ENCODE assay signal across 24 cellular contexts in genomic region chr3:15348246-15348645, GRCh38. TPM values are rescaled to one million over a fixed set of nuclear protein-coding genes. Genes with fewer than 3 reads are reported as not detected.
DNase-seq lines count a peak whose midpoint lies in the region; ATAC-seq and TF ChIP-seq lines count a peak whose summit lies in the region.
"Had no signal": no experiment of that assay in that cellular context is flagged by ENCODE, and none has a peak within 500 bp of the region (broad histone marks: within the 10 kb centered on the region; RNA-seq: fewer than 3 reads in every experiment).

No MANE protein-coding gene starts in this region.

- TF ChIP-seq CTCF in C4-2B (conservative IDR thresholded peaks at IDR 0.05) (no peak), mucosa of descending colon (IDR thresholded peaks at IDR 0.05) (no peak), heart right ventricle (IDR thresholded peaks at IDR 0.05) (no peak)

- H3K4me1 ChIP-seq in mucosa of descending colon (ENCODE audit: low read depth) (no peaks in the 10 kb centered on the region), heart right ventricle (peaks cover 0 to 24% (median 0%) of the 10 kb centered on the region in 9 donors)
- H3K4me1 ChIP-seq: sigmoid colon had no signal

- no peaks in the 10 kb centered on the region for H3K27me3 Mint-ChIP-seq in T-helper 17 cell
- H3K27me3 Mint-ChIP-seq: activated naive CD8-positive, alpha-beta T cell treated with anti-CD3 and anti-CD28 coated beads for 36 hours had no signal

- DNase-seq in ELF-1 (ENCODE audit: low read depth, low spot score) (peak; percentile 17), T-helper 17 cell (no peak), mucosa of descending colon (no peak), OCI-M2 (lab: John Stamatoyannopoulos, UW; ENCODE audit: unreplicated experiment) (no peak), HuH-7.5 (ENCODE audit: low spot score) (no peak), heart right ventricle (no peak)
- DNase-seq: activated naive CD8-positive, alpha-beta T cell treated with anti-CD3 and anti-CD28 coated beads for 36 hours; activated T-cell treated with anti-CD3 and anti-CD28 coated beads, Interleukin-2, amount 50 U/mL, for 72 hours; cerebellar nuclear complex; DMS79; gastrocnemius medialis; KG1; kidney; mammary epithelial cell; natural killer cell; NCI-H1105; NCI-H510A; SHP77 treated with DMSO at 0.1 percent for 48 hours; sigmoid colon; thyroid gland had no signal

- H3K27ac Mint-ChIP-seq in T-helper 17 cell: peak overlapping the region; percentile 72
- H3K27ac Mint-ChIP-seq: activated naive CD8-positive, alpha-beta T cell treated with anti-CD3 and anti-CD28 coated beads for 36 hours had no signal

- H3K9me3 ChIP-seq in T-helper 17 cell (ENCODE audit: control insufficient read depth, low read length, poor library complexity, severe bottlenecking) (peaks cover 2% of the 10 kb centered on the region), mucosa of descending colon (peaks cover 12% of the 10 kb centered on the region), heart right ventricle (peaks cover 0 to 26% (median 4%) of the 10 kb centered on the region in 11 donors)
- H3K9me3 ChIP-seq: gastrocnemius medialis, thyroid gland had no signal

- no peak overlapping the region for H3K4me3 Mint-ChIP-seq in T-helper 17 cell
- H3K4me3 Mint-ChIP-seq: activated naive CD8-positive, alpha-beta T cell treated with anti-CD3 and anti-CD28 coated beads for 36 hours; activated T-cell treated with anti-CD3 and anti-CD28 coated beads, Interleukin-2, amount 50 U/mL, for 72 hours had no signal

- no peaks in the 10 kb centered on the region for H3K27me3 ChIP-seq in heart right ventricle
- H3K27me3 ChIP-seq: gastrocnemius medialis, sigmoid colon, thyroid gland had no signal

- H3K27ac ChIP-seq in C4-2B (peak overlapping the region; percentile 66; the same call in 1 of the 2 replicates), heart right ventricle (peak overlapping the region in 1 of 10 donors; percentile 32)
- H3K27ac ChIP-seq: gastrocnemius medialis, sigmoid colon, thyroid gland had no signal

- 65 to 77% methylated on average over 1 of the region's 1 CpG for WGBS in heart right ventricle, 2 donors

- H3K36me3 ChIP-seq in mucosa of descending colon (ENCODE audit: low read depth): no peaks in the 10 kb centered on the region
- no peaks in the 10 kb centered on the region for H3K36me3 ChIP-seq in heart right ventricle
- H3K36me3 ChIP-seq: gastrocnemius medialis, sigmoid colon, thyroid gland had no signal

- peaks cover 24% of the 10 kb centered on the region for H3K4me1 Mint-ChIP-seq in T-helper 17 cell

- H3K4me3 ChIP-seq in mucosa of descending colon: no peak overlapping the region
- H3K4me3 ChIP-seq in heart right ventricle: no peak overlapping the region
- H3K4me3 ChIP-seq: gastrocnemius medialis, sigmoid colon, thyroid gland had no signal

- no peaks in the 10 kb centered on the region for H3K36me3 Mint-ChIP-seq in T-helper 17 cell (ENCODE audit: low read depth)
- H3K36me3 Mint-ChIP-seq: natural killer cell had no signal

- intact Hi-C loops in mucosa of descending colon (cut with DNase I, micrococcal nuclease) (no loop called here), heart right ventricle (cut with DNase I) (no loop called here)

- ATAC-seq in T-helper 17 cell (no peak), mucosa of descending colon (peak; percentile 42), heart right ventricle (no peak), HG03457 (IDR thresholded peaks at IDR 0.05; ENCODE audit: unreplicated experiment) (no peak)
- ATAC-seq: activated CD4-positive, CD25-positive, alpha-beta regulatory T cell treated with anti-CD3 and anti-CD28 coated beads, Interleukin-2, amount 50 U/mL, for 24 hours; activated T-cell treated with anti-CD3 and anti-CD28 coated beads, Interleukin-2, amount 50 U/mL, for 72 hours; esophagus mucosa; gastrocnemius medialis; natural killer cell had no signal

RNA-seq across cellular contexts. Expression of gene SH3BP5, which starts 15.9 kb away (rescaled TPM):
- total RNA-seq in T-helper 17 cell: 10 to 100 TPM; 50.7 to 78.4 TPM
- total RNA-seq in mucosa of descending colon: 10 to 100 TPM in 2 of 3 donors, 1 to 10 TPM in 1; 5.9 to 20.8 (median 10.9) TPM
- total RNA-seq in heart right ventricle: 10 to 100 TPM in 4 of 10 donors, 1 to 10 TPM in 6; 6.7 to 22.4 (median 9.4) TPM
- 10 to 100 TPM in 1 of 2 donors, 1 to 10 TPM in 1; 9.9 to 11.4 TPM for polyA plus RNA-seq in heart right ventricle
